8 cellular contexts compared by ENCODE assay signal in the genomic region with DNA sequence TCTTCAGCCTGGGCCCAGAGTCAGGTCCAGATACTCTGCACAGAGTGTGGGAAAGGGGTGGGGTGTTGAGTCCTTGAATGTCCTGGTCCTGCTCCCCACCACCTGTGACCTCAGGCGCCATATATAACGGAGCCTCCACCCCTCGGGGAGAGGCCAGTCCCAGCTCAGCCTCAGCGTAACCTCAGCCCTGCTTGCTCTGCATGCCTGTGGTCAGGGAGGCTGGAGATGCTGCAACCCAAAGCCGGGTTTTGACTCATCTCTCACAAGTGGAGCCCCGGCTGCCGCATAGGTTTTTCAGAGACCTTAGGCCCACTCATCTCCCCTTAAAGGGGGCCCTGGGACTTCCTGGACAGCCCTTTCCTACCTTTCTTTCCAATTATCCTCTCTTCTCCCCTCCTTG. TPM values are rescaled to one million over a fixed set of nuclear protein-coding genes. Genes with fewer than 3 reads are reported as not detected.
DNase-seq lines count a peak whose midpoint lies in the region; ATAC-seq, FAIRE-seq and TF ChIP-seq lines count a peak whose summit lies in the region.

No MANE protein-coding gene starts in this region.

- H3K4me3 ChIP-seq in SJSA1 = no peak overlapping the region
- H3K4me3 ChIP-seq in K562 = no peak overlapping the region
- H3K4me3 ChIP-seq in skeletal muscle cell (ENCODE audit: low read depth, low read length) = no peak overlapping the region

- no peaks in the 10 kb centered on the region for H3K79me2 ChIP-seq in K562 (ENCODE audit: control insufficient read depth, insufficient read depth, low read length)

- no peak for FAIRE-seq in K562 (lab: Jason Lieb, UNC)

- peak overlapping the region; percentile 33; the same call in 1 of the 2 replicates for H2AFZ ChIP-seq in K562 (ENCODE audit: low read depth, low read length)

- H3K27ac ChIP-seq in SJSA1 (no peak overlapping the region), K562 (ENCODE audit: extremely low read depth, low read depth, low read length) (no peak overlapping the region)

- no peak for TF ChIP-seq RAD21 in K562 (CRISPR knock-in tag; conservative IDR thresholded peaks at IDR 0.05 in 1 of 2, IDR thresholded peaks at IDR 0.05 in 1 of 2)

- TF ChIP-seq EP300 in K562 (IDR thresholded peaks at IDR 0.05; ENCODE audit: low read length) = no peak

- H3K4me1 ChIP-seq in SJSA1 (replicated peaks) (peaks cover 7% of the 10 kb centered on the region), K562 (replicated peaks in 1 of 2; ENCODE audit: control insufficient read depth in 2 of 2, insufficient read depth in 2 of 2, low read length in 2 of 2) (peaks cover 22 to 25% of the 10 kb centered on the region in 2 experiments; a peak in 4 of 5 replicates)

- H3K27me3 ChIP-seq in SJSA1 (replicated peaks) (no peaks in the 10 kb centered on the region), K562 (ENCODE audit: control insufficient read depth in 2 of 2, insufficient read depth in 2 of 2, low read length in 2 of 2) (no peaks in the 10 kb centered on the region)

- CTCF ChIA-PET in K562 (lab: Yijun Ruan, JAX; ENCODE audit: low intra/inter-chr PET ratio) = interaction anchor here (0.5 kb wide), 1 partner anchor 31 kb away, joined by 4 read pairs; no protein-coding TSS in a partner anchor

- WGBS in K562 (ENCODE audit: insufficient coverage, low coverage, missing lambda C conversion rate) = 25% methylated on average over 7 of the region's 7 CpGs

- intact Hi-C loops in K562 (cut with micrococcal nuclease) = no loop called here

- DNase-seq in activated CD4-positive, alpha-beta T cell treated with anti-CD3 and anti-CD28 coated beads for 24 hours (ENCODE audit: low read depth in 2 of 2) = peak; percentile 55 to 63
- DNase-seq in activated CD4-positive, alpha-beta T cell treated with anti-CD3 and anti-CD28 coated beads, Interleukin-2, amount 50 U/mL, for 4 hours = no peak
- DNase-seq in SJSA1 (ENCODE audit: low read depth in 1 of 2, low spot score in 2 of 2) = peak; percentile 39 to 77
- peak in 2 of 4 experiments; percentile 32 to 44 for DNase-seq in K562 (ENCODE audit: extremely low read depth in 1 of 4, low spot score in 3 of 4)
- peak; percentile 75 for DNase-seq in skeletal muscle cell (ENCODE audit: low read depth)
- no peak for DNase-seq in NCI-H774 (lab: John Stamatoyannopoulos, UW)
- no peak for DNase-seq in NCI-H1436 treated with DMSO at 0.1 percent for 48 hours (lab: John Stamatoyannopoulos, UW)

- H3K9me1 ChIP-seq in K562 (ENCODE audit: control insufficient read depth, insufficient read depth, low read length) = no peaks in the 10 kb centered on the region

- H4K20me1 ChIP-seq in K562 (replicated peaks; ENCODE audit: control insufficient read depth, insufficient read depth, low read length) = no peaks in the 10 kb centered on the region

- in situ Hi-C loops in K562 (cut with MboI) = loop anchor here (10.0 kb wide), 1 partner anchor 141 kb away; no protein-coding TSS in a partner anchor

- BruUV-seq in K562 (replicated peaks; lab: Mats Ljungman, UMichigan) = no TSS peak

- H3K9ac ChIP-seq in K562 (ENCODE audit: insufficient read depth in 1 of 2, low read depth in 2 of 2, low read length in 2 of 2) = no peak overlapping the region

- ATAC-seq in HG03060 (IDR thresholded peaks at IDR 0.05; ENCODE audit: low read depth, unreplicated experiment) (peak; percentile 42), K562 (peak; percentile 33; the same call in 2 of the 3 replicates)

- no peak for TF ChIP-seq CTCF in K562 (IDR thresholded peaks at IDR 0.05 in 2 of 3, conservative IDR thresholded peaks at IDR 0.05 in 1 of 3; ENCODE audit: insufficient read depth in 2 of 3, low read depth in 1 of 3, low read length in 3 of 3)

- POLR2A ChIA-PET in K562 (lab: Yijun Ruan, JAX) = interaction anchor here (0.8 to 1.3 kb wide), 3 partner anchors 11 to 15 kb away, joined by 3 to 4 read pairs (median 3); no protein-coding TSS in a partner anchor

- TF ChIP-seq POLR2A in K562 (conservative IDR thresholded peaks at IDR 0.05) = no peak

- H3K36me3 ChIP-seq in SJSA1 = no peaks in the 10 kb centered on the region; the same call in 1 of the 2 replicates
- no peaks in the 10 kb centered on the region; the same call in 2 of the 3 replicates for H3K36me3 ChIP-seq in K562 (ENCODE audit: control insufficient read depth, insufficient read depth, low read length)

- no peak overlapping the region for H3K4me2 ChIP-seq in K562 (ENCODE audit: insufficient read depth, low read length)

- no peaks in the 10 kb centered on the region for H3K9me3 ChIP-seq in SJSA1 (replicated peaks)
- H3K9me3 ChIP-seq in K562 (replicated peaks; ENCODE audit: control insufficient read depth, insufficient read depth, low read depth, low read length) = no peaks in the 10 kb centered on the region

RNA-seq across cellular contexts. Expression of gene ITGB7, which starts 1.3 kb away (rescaled TPM):
- 0.45 TPM in 1 of 2 replicates, not detected in the other for total RNA-seq in SJSA1 (2014; rRNA removed; shearing (Covaris generic))
- total RNA-seq in K562 (2011; cell fraction: chromatin; rRNA removed; ENCODE audit: low replicate concordance) = 1.7 and 4.1 TPM in 2 replicates
- 3.6 and 8.2 TPM in 2 replicates for total RNA-seq in K562 (2011; cell fraction: nucleolus; rRNA removed)
- total RNA-seq in K562 (2011; cell fraction: nucleoplasm; rRNA removed) = 2.3 and 2.7 TPM in 2 replicates
- total RNA-seq in K562 (2014; rRNA removed) (1.3 and 1.9 TPM in 2 replicates), K562 (2014; rRNA removed; fragmentation: Illumina TruSeq; extraction: Trizol) (0.41 and 0.55 TPM in 2 replicates), K562 (2015; rRNA removed; fragmentation: Illumina TruSeq; extraction: Trizol) (0.54 and 0.64 TPM in 2 replicates), K562 (2021) (2.0 and 3.5 TPM in 2 replicates)
- polyA plus RNA-seq in K562 (2011; rRNA removed) (0.98 and 1.5 TPM in 2 replicates), K562 (2014; fragmentation: Illumina TruSeq; extraction: Trizol) (0.57 and 0.67 TPM in 2 replicates), K562 (2014; fragmentation: Nextera tagmentation; extraction: Ambion mirVana) (under 1 TPM; 0.06 to 0.10 TPM), K562 (2014; rRNA removed) (1.2 and 1.9 TPM in 2 replicates)
- polyA plus RNA-seq in K562 (2011; cell fraction: cytosol; rRNA removed) = 1.2 and 2.2 TPM in 2 replicates
- polyA plus RNA-seq in K562 (2011; cell fraction: nucleus; rRNA removed) = 3.1 and 4.5 TPM in 2 replicates
- 0.82 and 1.4 TPM in 2 replicates for polyA plus RNA-seq in K562 (2012)
- 1.2 and 1.3 TPM in 2 replicates for polyA minus RNA-seq in K562 (2011; rRNA and poly(A)+ RNA removed)
- polyA minus RNA-seq in K562 (2011; cell fraction: cytosol; rRNA and poly(A)+ RNA removed) = 0.95 and 2.7 TPM in 2 replicates
- polyA minus RNA-seq in K562 (2011; cell fraction: nucleus; rRNA and poly(A)+ RNA removed) = 0.89 and 1.2 TPM in 2 replicates

RNA-seq across cellular contexts. Expression of gene CSAD, which starts 25.0 kb away (rescaled TPM):
- 2.5 and 7.5 TPM in 2 replicates for total RNA-seq in SJSA1 (2014; rRNA removed; shearing (Covaris generic))
- total RNA-seq in K562 (2011; cell fraction: chromatin; rRNA removed; ENCODE audit: low replicate concordance) = 97.5 and 106 TPM in 2 replicates
- total RNA-seq in K562 (2011; cell fraction: nucleolus; rRNA removed) = 53.5 and 54.7 TPM in 2 replicates
- total RNA-seq in K562 (2011; cell fraction: nucleoplasm; rRNA removed) = 60.6 and 65.8 TPM in 2 replicates
- total RNA-seq in K562 (2014; rRNA removed) (8.1 and 8.5 TPM in 2 replicates), K562 (2014; rRNA removed; fragmentation: Illumina TruSeq; extraction: Trizol) (5.7 and 8.1 TPM in 2 replicates), K562 (2015; rRNA removed; fragmentation: Illumina TruSeq; extraction: Trizol) (6.7 and 7.0 TPM in 2 replicates), K562 (2021) (10.3 and 10.9 TPM in 2 replicates)
- polyA plus RNA-seq in K562 (2011; rRNA removed) (19.6 and 26.6 TPM in 2 replicates), K562 (2014; fragmentation: Illumina TruSeq; extraction: Trizol) (11.1 and 16.8 TPM in 2 replicates), K562 (2014; fragmentation: Nextera tagmentation; extraction: Ambion mirVana) (1 to 10 TPM; 1.8 to 2.4 TPM), K562 (2014; rRNA removed) (17.1 TPM in 2 replicates)
- polyA plus RNA-seq in K562 (2011; cell fraction: cytosol; rRNA removed) = 5.5 and 11.5 TPM in 2 replicates
- polyA plus RNA-seq in K562 (2011; cell fraction: nucleus; rRNA removed) = 109 and 129 TPM in 2 replicates
- 7.6 and 29.6 TPM in 2 replicates for polyA plus RNA-seq in K562 (2012)
- 6.1 and 7.9 TPM in 2 replicates for polyA minus RNA-seq in K562 (2011; rRNA and poly(A)+ RNA removed)
- polyA minus RNA-seq in K562 (2011; cell fraction: cytosol; rRNA and poly(A)+ RNA removed) = 6.1 TPM in 1 of 2 replicates, not detected in the other
- polyA minus RNA-seq in K562 (2011; cell fraction: nucleus; rRNA and poly(A)+ RNA removed) = 14.8 and 19.5 TPM in 2 replicates

RNA-seq across cellular contexts. Expression of gene ZNF740, which starts 25.2 kb away (rescaled TPM):
- total RNA-seq in SJSA1 (2014; rRNA removed; shearing (Covaris generic)) = 2.1 and 6.8 TPM in 2 replicates
- 77.6 and 121 TPM in 2 replicates for total RNA-seq in K562 (2011; cell fraction: chromatin; rRNA removed; ENCODE audit: low replicate concordance)
- total RNA-seq in K562 (2011; cell fraction: nucleolus; rRNA removed) = 62.2 and 65.9 TPM in 2 replicates
- total RNA-seq in K562 (2011; cell fraction: nucleoplasm; rRNA removed) = 76.6 and 88.8 TPM in 2 replicates
- 15.1 and 16.1 TPM in 2 replicates for total RNA-seq in K562 (2014; rRNA removed)
- 18.6 and 19.9 TPM in 2 replicates for total RNA-seq in K562 (2014; rRNA removed; fragmentation: Illumina TruSeq; extraction: Trizol)
- 13.3 and 13.6 TPM in 2 replicates for total RNA-seq in K562 (2015; rRNA removed; fragmentation: Illumina TruSeq; extraction: Trizol)
- total RNA-seq in K562 (2021) = 39.6 and 46.4 TPM in 2 replicates
- 33.1 and 34.9 TPM in 2 replicates for polyA plus RNA-seq in K562 (2011; rRNA removed)
- polyA plus RNA-seq in K562 (2011; cell fraction: cytosol; rRNA removed) = 9.6 and 17.0 TPM in 2 replicates
- polyA plus RNA-seq in K562 (2011; cell fraction: nucleus; rRNA removed) = 89.9 and 103 TPM in 2 replicates
- 12.8 and 21.6 TPM in 2 replicates for polyA plus RNA-seq in K562 (2012)
- 19.2 and 21.0 TPM in 2 replicates for polyA plus RNA-seq in K562 (2014; fragmentation: Illumina TruSeq; extraction: Trizol)
- 1 to 10 TPM in 1 of 2 experiments, under 1 TPM in 1; 0.57 to 1.4 TPM for polyA plus RNA-seq in K562 (2014; fragmentation: Nextera tagmentation; extraction: Ambion mirVana)
- 20.6 and 22.1 TPM in 2 replicates for polyA plus RNA-seq in K562 (2014; rRNA removed)
- 32.3 and 37.3 TPM in 2 replicates for polyA minus RNA-seq in K562 (2011; rRNA and poly(A)+ RNA removed)
- 8.2 and 9.2 TPM in 2 replicates for polyA minus RNA-seq in K562 (2011; cell fraction: cytosol; rRNA and poly(A)+ RNA removed)
- 45.2 and 63.6 TPM in 2 replicates for polyA minus RNA-seq in K562 (2011; cell fraction: nucleus; rRNA and poly(A)+ RNA removed)

RNA-seq across cellular contexts. Expression of gene RARG, which starts 26.3 kb away (rescaled TPM):
- total RNA-seq in SJSA1 (2014; rRNA removed; shearing (Covaris generic)) = 13.5 and 13.6 TPM in 2 replicates
- 6.1 and 17.7 TPM in 2 replicates for total RNA-seq in K562 (2011; cell fraction: chromatin; rRNA removed; ENCODE audit: low replicate concordance)
- 8.7 and 10.3 TPM in 2 replicates for total RNA-seq in K562 (2011; cell fraction: nucleolus; rRNA removed)
- total RNA-seq in K562 (2011; cell fraction: nucleoplasm; rRNA removed) = 5.0 and 7.3 TPM in 2 replicates
- total RNA-seq in K562 (2014; rRNA removed) (1.9 and 3.3 TPM in 2 replicates), K562 (2014; rRNA removed; fragmentation: Illumina TruSeq; extraction: Trizol) (1.8 and 3.1 TPM in 2 replicates), K562 (2015; rRNA removed; fragmentation: Illumina TruSeq; extraction: Trizol) (3.8 and 4.7 TPM in 2 replicates), K562 (2021) (7.6 and 9.4 TPM in 2 replicates)
- polyA plus RNA-seq in K562 (2011; rRNA removed) (4.1 and 4.7 TPM in 2 replicates), K562 (2014; fragmentation: Illumina TruSeq; extraction: Trizol) (6.0 and 7.8 TPM in 2 replicates), K562 (2014; fragmentation: Nextera tagmentation; extraction: Ambion mirVana) (under 1 TPM; 0.18 to 0.36 TPM), K562 (2014; rRNA removed) (4.9 and 6.5 TPM in 2 replicates)
- polyA plus RNA-seq in K562 (2011; cell fraction: cytosol; rRNA removed) = 4.7 and 7.6 TPM in 2 replicates
- 10.9 and 15.3 TPM in 2 replicates for polyA plus RNA-seq in K562 (2011; cell fraction: nucleus; rRNA removed)
- polyA plus RNA-seq in K562 (2012) = 3.6 and 5.4 TPM in 2 replicates
- polyA minus RNA-seq in K562 (2011; rRNA and poly(A)+ RNA removed) = 4.7 and 5.7 TPM in 2 replicates
- polyA minus RNA-seq in K562 (2011; cell fraction: cytosol; rRNA and poly(A)+ RNA removed) = 5.7 and 9.6 TPM in 2 replicates
- 3.6 and 7.6 TPM in 2 replicates for polyA minus RNA-seq in K562 (2011; cell fraction: nucleus; rRNA and poly(A)+ RNA removed)

Comparison
In these comparisons a context has a peak if more than half of its experiments do, and no peak if none do; other contexts are left out.
1. DNase-seq: peak in activated CD4-positive, alpha-beta T cell treated with anti-CD3 and anti-CD28 coated beads for 24 hours (2 of 2), SJSA1 (2 of 2) and skeletal muscle cell (single experiment); none in activated CD4-positive, alpha-beta T cell treated with anti-CD3 and anti-CD28 coated beads, Interleukin-2, amount 50 U/mL, for 4 hours (0 of 2), NCI-H774 (single experiment) and NCI-H1436 treated with DMSO at 0.1 percent for 48 hours (single experiment).